In genomic region chr5:169549453-169549852, GRCh38 we compare ENCODE assay signal across 30 cellular contexts.
"Had no signal": no experiment of that assay in that cellular context is flagged by ENCODE, and none has a peak within 500 bp of the region (broad histone marks: within the 10 kb centered on the region; RNA-seq: fewer than 3 reads in every experiment).

No MANE protein-coding gene starts in this region.

- H3K27ac Mint-ChIP-seq: activated B cell treated with CpG ODN at 0.5 μM for 24 hours; activated CD8-positive, alpha-beta T cell treated with anti-CD3 and anti-CD28 coated beads for 36 hours; activated naive CD4-positive, alpha-beta T cell treated with anti-CD3 and anti-CD28 coated beads for 36 hours; activated naive CD4-positive, alpha-beta T cell treated with anti-CD3 and anti-CD28 coated beads, Interleukin-2, amount 50 U/mL, for 24 hours; activated naive CD8-positive, alpha-beta T cell treated with anti-CD3 and anti-CD28 coated beads for 36 hours; activated naive CD8-positive, alpha-beta T cell treated with anti-CD3 and anti-CD28 coated beads, Interleukin-2, amount 50 U/mL, for 24 hours; activated T-helper 17 cell treated with anti-CD3 and anti-CD28 coated beads, Interleukin-2, amount 50 U/mL, for 72 hours; dendritic cell treated with granulocyte-macrophage colony-stimulating factor and Interleukin-4, amounts not matched to agents 40 ng/mL and 50 ng/mL, for 4 days; endodermal cell; T-helper 17 cell; T-helper 2 cell treated with Interferon-gamma antibody and Interleukin-4, amounts not matched to agents 5 μg/mL and 100 μg/mL, for 36 hours had no signal

- H3K9me3 ChIP-seq: ascending aorta, gastroesophageal sphincter had no signal

- H3K4me1 Mint-ChIP-seq: activated B cell treated with CpG ODN at 0.5 μM for 24 hours; activated naive CD4-positive, alpha-beta T cell treated with anti-CD3 and anti-CD28 coated beads, Interleukin-2, amount 50 U/mL, for 24 hours; activated T-helper 17 cell treated with anti-CD3 and anti-CD28 coated beads, Interleukin-2, amount 50 U/mL, for 72 hours; central memory CD8-positive, alpha-beta T cell; endodermal cell; T-helper 17 cell had no signal

- FAIRE-seq: bronchial epithelial cell had no signal

- H3K4me3 Mint-ChIP-seq: activated B cell treated with CpG ODN at 0.5 μM for 24 hours; activated CD8-positive, alpha-beta T cell treated with anti-CD3 and anti-CD28 coated beads for 36 hours; activated naive CD4-positive, alpha-beta T cell treated with anti-CD3 and anti-CD28 coated beads for 36 hours; activated naive CD4-positive, alpha-beta T cell treated with anti-CD3 and anti-CD28 coated beads, Interleukin-2, amount 50 U/mL, for 24 hours; activated naive CD8-positive, alpha-beta T cell treated with anti-CD3 and anti-CD28 coated beads for 36 hours; activated naive CD8-positive, alpha-beta T cell treated with anti-CD3 and anti-CD28 coated beads, Interleukin-2, amount 50 U/mL, for 24 hours; activated T-cell treated with anti-CD3 and anti-CD28 coated beads, Interleukin-2, amount 50 U/mL, for 4 hours; activated T-helper 17 cell treated with anti-CD3 and anti-CD28 coated beads, Interleukin-2, amount 50 U/mL, for 72 hours; central memory CD8-positive, alpha-beta T cell; dendritic cell treated with granulocyte-macrophage colony-stimulating factor and Interleukin-4, amounts not matched to agents 40 ng/mL and 50 ng/mL, for 4 days; endodermal cell; T-helper 17 cell; T-helper 2 cell treated with Interferon-gamma antibody and Interleukin-4, amounts not matched to agents 5 μg/mL and 100 μg/mL, for 36 hours had no signal

- DNase-seq: activated B cell treated with CpG ODN at 0.5 μM for 24 hours; activated CD4-positive, alpha-beta T cell treated with anti-CD3 and anti-CD28 coated beads for 48 hours; activated CD4-positive, alpha-beta T cell treated with anti-CD3 and anti-CD28 coated beads, Interleukin-2, amount 50 U/mL, for 1 hour; activated CD4-positive, alpha-beta T cell treated with anti-CD3 and anti-CD28 coated beads, Interleukin-2, amount 50 U/mL, for 48 hours; activated CD8-positive, alpha-beta memory T cell treated with anti-CD3 and anti-CD28 coated beads for 24 hours; activated CD8-positive, alpha-beta T cell treated with anti-CD3 and anti-CD28 coated beads for 36 hours; activated effector memory CD4-positive, alpha-beta T cell treated with Interleukin-2 at 50 U/mL for 16 hours; activated gamma-delta T cell treated with Interleukin-2 at 50 U/mL for 16 hours; activated naive CD4-positive, alpha-beta T cell treated with anti-CD3 and anti-CD28 coated beads for 36 hours; activated naive CD8-positive, alpha-beta T cell treated with anti-CD3 and anti-CD28 coated beads for 36 hours; activated naive CD8-positive, alpha-beta T cell treated with anti-CD3 and anti-CD28 coated beads, Interleukin-2, amount 50 U/mL, for 24 hours; activated T-cell treated with anti-CD3 and anti-CD28 coated beads, Interleukin-2, amount 50 U/mL, for 4 hours; brain microvascular endothelial cell; dorsolateral prefrontal cortex; effector memory CD4-positive, alpha-beta T cell; endodermal cell; foreskin keratinocyte; T-helper 1 cell; T-helper 17 cell; T1000; WERI-Rb-1 had no signal

- H3K9me3 Mint-ChIP-seq: activated B cell treated with CpG ODN at 0.5 μM for 24 hours; activated naive CD4-positive, alpha-beta T cell treated with anti-CD3 and anti-CD28 coated beads for 36 hours; activated naive CD8-positive, alpha-beta T cell treated with anti-CD3 and anti-CD28 coated beads for 36 hours; activated naive CD8-positive, alpha-beta T cell treated with anti-CD3 and anti-CD28 coated beads, Interleukin-2, amount 50 U/mL, for 24 hours; activated T-cell treated with anti-CD3 and anti-CD28 coated beads, Interleukin-2, amount 50 U/mL, for 4 hours; activated T-helper 17 cell treated with anti-CD3 and anti-CD28 coated beads, Interleukin-2, amount 50 U/mL, for 72 hours; central memory CD8-positive, alpha-beta T cell; dendritic cell treated with granulocyte-macrophage colony-stimulating factor and Interleukin-4, amounts not matched to agents 40 ng/mL and 50 ng/mL, for 4 days; endodermal cell; T-helper 2 cell treated with Interferon-gamma antibody and Interleukin-4, amounts not matched to agents 5 μg/mL and 100 μg/mL, for 36 hours had no signal

- H3K27ac ChIP-seq: ascending aorta, brain microvascular endothelial cell, coronary artery, foreskin keratinocyte, gastroesophageal sphincter, WERI-Rb-1 had no signal

- H3K4me3 ChIP-seq: ascending aorta, coronary artery, dorsolateral prefrontal cortex, gastroesophageal sphincter had no signal

- H3K27me3 ChIP-seq: ascending aorta, brain microvascular endothelial cell, gastroesophageal sphincter had no signal

- H3K4me1 ChIP-seq: ascending aorta, gastroesophageal sphincter had no signal

- H3K36me3 Mint-ChIP-seq: activated naive CD4-positive, alpha-beta T cell treated with anti-CD3 and anti-CD28 coated beads, Interleukin-2, amount 50 U/mL, for 24 hours; activated naive CD8-positive, alpha-beta T cell treated with anti-CD3 and anti-CD28 coated beads for 36 hours had no signal

- H3K36me3 ChIP-seq: ascending aorta, brain microvascular endothelial cell, gastroesophageal sphincter, WERI-Rb-1 had no signal
